16 cellular contexts compared by ENCODE assay signal in the genomic region with DNA sequence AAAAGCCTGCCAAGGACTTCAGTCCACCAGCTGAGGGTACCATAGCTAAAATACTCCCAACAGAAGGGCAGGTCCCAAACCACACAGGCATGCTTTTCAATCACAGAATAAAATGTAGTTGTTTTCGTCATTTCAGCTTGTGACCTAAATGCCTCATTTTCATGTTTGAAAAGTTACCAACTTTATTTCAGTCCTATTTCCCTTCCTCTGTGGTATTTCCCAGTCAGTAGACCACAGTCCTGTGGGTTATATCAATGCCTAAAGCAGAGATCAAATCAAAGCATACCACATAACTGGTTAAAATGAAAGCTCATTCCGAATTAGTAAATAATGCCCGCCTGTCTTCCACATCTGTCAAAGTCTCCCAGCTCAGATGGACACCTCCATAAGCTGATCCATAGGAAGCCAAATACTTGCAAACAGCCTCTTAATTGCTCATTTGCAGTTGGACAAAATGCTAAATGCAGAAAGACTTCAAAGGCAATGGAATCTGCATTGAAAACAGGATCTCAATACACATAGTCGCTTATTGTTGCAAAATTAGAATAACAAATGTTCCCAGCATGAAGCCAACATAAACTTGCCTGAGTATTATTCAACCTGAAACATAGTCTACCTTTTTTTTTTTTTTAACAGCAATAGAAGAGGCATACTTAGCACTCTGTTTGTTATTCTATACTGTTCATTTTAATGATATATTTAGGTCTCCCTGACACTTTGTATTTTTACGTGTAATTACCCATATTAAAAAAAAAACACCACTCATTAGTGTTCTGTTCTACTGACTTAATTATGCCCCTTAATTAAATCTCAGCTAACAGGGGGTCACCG. TPM values are rescaled to one million over a fixed set of nuclear protein-coding genes. Genes with fewer than 3 reads are reported as not detected.
A peak's percentile ranks its signal among the peaks of the same experiment; 100 is the strongest.
DNase-seq lines count a peak whose midpoint lies in the region; ATAC-seq and TF ChIP-seq lines count a peak whose summit lies in the region.
"Had no signal": no experiment of that assay in that cellular context is flagged by ENCODE, and none has a peak within 500 bp of the region (broad histone marks: within the 10 kb centered on the region; RNA-seq: fewer than 3 reads in every experiment).

No MANE protein-coding gene starts in this region.

- in situ Hi-C loops in SK-MEL-5 (cut with HindIII; ENCODE audit: low pct_unique_long_range_greater_than_20kb, low sequenced_read_pairs), result no loop called here
- in situ Hi-C loops in ACHN (cut with HindIII; ENCODE audit: low pct_ligation_motif_present, low pct_unique_long_range_greater_than_20kb, low sequenced_read_pairs), result no loop called here

- no peak overlapping the region for H3K9ac ChIP-seq in subcutaneous abdominal adipose tissue (ENCODE audit: low read length in 5 of 5)

- DNase-seq in left ventricle myocardium inferior (no peak), left cardiac atrium (no peak), SK-MEL-5 (ENCODE audit: low read depth, low spot score) (peak; percentile 16), iPS DF 19.7 (ENCODE audit: low read depth, low spot score) (peak; percentile 40), NCI-H1436 treated with DMSO at 0.1 percent for 48 hours (lab: John Stamatoyannopoulos, UW) (no peak), ACHN (no peak)
- DNase-seq in effector memory CD4-positive, alpha-beta T cell, result no peak
- DNase-seq: activated CD8-positive, alpha-beta T cell treated with anti-CD3 and anti-CD28 coated beads, Interleukin-2, amount 10 ng/mL, durations not matched to agents 7 days and 5 days; NCI-H1092 treated with DMSO at 0.1 percent for 48 hours; NCI-H446; posterior cingulate gyrus; RPMI8226; SW 1271; uterus had no signal

- TF ChIP-seq CTCF in left ventricle myocardium inferior (IDR thresholded peaks at IDR 0.05; ENCODE audit: borderline replicate concordance), result no peak

- H3K4me3 ChIP-seq in left ventricle myocardium inferior (no peak overlapping the region), subcutaneous abdominal adipose tissue (ENCODE audit: low read depth in 1 of 5, low read length in 5 of 5) (no peak overlapping the region)
- no peak overlapping the region for H3K4me3 ChIP-seq in effector memory CD4-positive, alpha-beta T cell (ENCODE audit: insufficient read depth, low read depth, low read length, poor library complexity, severe bottlenecking)
- H3K4me3 ChIP-seq: uterus had no signal

- H3K27ac ChIP-seq in left ventricle myocardium inferior (replicated peaks) (peak overlapping the region; percentile 7), subcutaneous abdominal adipose tissue (ENCODE audit: low read depth, low read length) (peak overlapping the region; percentile 5)
- no peak overlapping the region for H3K27ac ChIP-seq in effector memory CD4-positive, alpha-beta T cell (ENCODE audit: insufficient read depth, low read length, poor library complexity, severe bottlenecking)

- H3K36me3 ChIP-seq in left ventricle myocardium inferior (no peaks in the 10 kb centered on the region), subcutaneous abdominal adipose tissue (ENCODE audit: control insufficient read depth in 5 of 5, insufficient read depth in 5 of 5, low read length in 5 of 5) (no peaks in the 10 kb centered on the region)
- no peaks in the 10 kb centered on the region for H3K36me3 ChIP-seq in effector memory CD4-positive, alpha-beta T cell (ENCODE audit: control insufficient read depth, insufficient read depth, low read length)
- H3K36me3 ChIP-seq: uterus had no signal

- intact Hi-C loops in left ventricle myocardium inferior (cut with micrococcal nuclease) (no loop called here), left cardiac atrium (cut with DNase I) (no loop called here)

- H3K27me3 ChIP-seq in left ventricle myocardium inferior (ENCODE audit: low read depth) (peaks cover 6% of the 10 kb centered on the region), subcutaneous abdominal adipose tissue (ENCODE audit: control insufficient read depth in 5 of 5, insufficient read depth in 4 of 5, low read length in 5 of 5) (no peaks in the 10 kb centered on the region)
- no peaks in the 10 kb centered on the region for H3K27me3 ChIP-seq in effector memory CD4-positive, alpha-beta T cell (replicated peaks; ENCODE audit: control insufficient read depth, insufficient read depth, low read length, poor library complexity, severe bottlenecking)
- H3K27me3 ChIP-seq: uterus had no signal

- peaks cover 12% of the 10 kb centered on the region for H3K4me1 ChIP-seq in left ventricle myocardium inferior
- H3K4me1 ChIP-seq in subcutaneous abdominal adipose tissue (ENCODE audit: control insufficient read depth in 5 of 5, insufficient read depth in 5 of 5, low read length in 5 of 5), result peaks cover 0 to 24% (median 0%) of the 10 kb centered on the region in 5 donors
- H3K4me1 ChIP-seq in effector memory CD4-positive, alpha-beta T cell (ENCODE audit: control insufficient read depth, insufficient read depth, low read length, poor library complexity, severe bottlenecking), result no peaks in the 10 kb centered on the region
- H3K4me1 ChIP-seq: uterus had no signal

- no peak for ATAC-seq in left cardiac atrium
- ATAC-seq: activated CD8-positive, alpha-beta T cell treated with anti-CD3 and anti-CD28 coated beads, Interleukin-2, amount 10 ng/mL, durations not matched to agents 7 days and 5 days had no signal

- H3K9me3 ChIP-seq in left ventricle myocardium inferior (replicated peaks) (no peaks in the 10 kb centered on the region), subcutaneous abdominal adipose tissue (ENCODE audit: control insufficient read depth in 5 of 5, low read length in 5 of 5) (no peaks in the 10 kb centered on the region)
- no peaks in the 10 kb centered on the region for H3K9me3 ChIP-seq in effector memory CD4-positive, alpha-beta T cell (ENCODE audit: control insufficient read depth, low read length)
- H3K9me3 ChIP-seq: uterus had no signal

RNA-seq across cellular contexts. Expression of gene NR5A2, which starts 53.9 kb away (rescaled TPM):
- total RNA-seq in left ventricle myocardium inferior (1.3 TPM), left cardiac atrium (1 to 10 TPM; 1.7 to 2.1 TPM)
- 2.2 and 2.7 TPM in 2 replicates for total RNA-seq in SK-MEL-5 (2014; rRNA removed; shearing (Covaris generic))
- 0.71 and 0.86 TPM in 2 replicates for polyA plus RNA-seq in SK-MEL-5 (2015; cell fraction: cytosol; rRNA removed)
- polyA plus RNA-seq in SK-MEL-5 (2015; cell fraction: nucleus; rRNA removed), result 0.21 and 1.2 TPM in 2 replicates
- total RNA-seq: A673; activated CD8-positive, alpha-beta T cell treated with anti-CD3 and anti-CD28 coated beads, Interleukin-2, amount 10 ng/mL, durations not matched to agents 7 days and 5 days had no signal

Comparison
In these comparisons a context has a peak if more than half of its experiments do, and no peak if none do; other contexts are left out.
1. DNase-seq: peak in SK-MEL-5 (single experiment) and iPS DF 19.7 (single experiment); none in left ventricle myocardium inferior (single experiment), left cardiac atrium (single experiment), NCI-H1436 treated with DMSO at 0.1 percent for 48 hours (single experiment), ACHN (single experiment) and effector memory CD4-positive, alpha-beta T cell (0 of 3).